1 cellular context compared by ENCODE assay signal in genomic region chr10:29131952-29132820, GRCh38.
TF ChIP-seq lines count a peak whose summit lies in the region.

No MANE protein-coding gene starts in this region.

TF ChIP-seq in K562, 482 proteins besides CTCF, POLR2A, EP300 and RAD21 (continued from another document and continues in another):
- TF ChIP-seq MGA (IDR thresholded peaks at IDR 0.05) (peak; percentile 90), KLF16 (IDR thresholded peaks at IDR 0.05) (peak; percentile 84), HOMEZ (CRISPR knock-in tag; IDR thresholded peaks at IDR 0.05) (no peak), STAT5A (IDR thresholded peaks at IDR 0.05; ENCODE audit: borderline replicate concordance, low read length) (peak; percentile 76; the same call in 1 of the 2 replicates), TBL1XR1 (IDR thresholded peaks at IDR 0.05; ENCODE audit: low read length in 2 of 2) (peak in 1 of 2 experiments; percentile 25; a peak in 1 of 4 replicates), GABPA (tag; conservative IDR thresholded peaks at IDR 0.05; ENCODE audit: low read depth) (no peak), ETS1 (conservative IDR thresholded peaks at IDR 0.05; ENCODE audit: control insufficient read depth, low read depth, low read length) (0 out of 2 replicates have a peak, but pooled peaks have one; percentile 35), SMARCA4 (IDR thresholded peaks at IDR 0.05) (peak; percentile 97), KDM1A (IDR thresholded peaks at IDR 0.05) (peak; percentile 90 to 93), NR0B1 (IDR thresholded peaks at IDR 0.05; ENCODE audit: partially characterized antibody) (no peak), HDAC1 (IDR thresholded peaks at IDR 0.05) (peak in 1 of 2 experiments; percentile 90; a peak in 2 of 4 replicates), ZC3H8 (IDR thresholded peaks at IDR 0.05) (no peak), IRF9 (tag; IDR thresholded peaks at IDR 0.05) (no peak), MXI1 (IDR thresholded peaks at IDR 0.05; ENCODE audit: low read depth, low read length) (no peak), ILF3 (IDR thresholded peaks at IDR 0.05; ENCODE audit: borderline replicate concordance) (no peak), MAZ (CRISPR knock-in tag; conservative IDR thresholded peaks at IDR 0.05 in 1 of 2, IDR thresholded peaks at IDR 0.05 in 1 of 2) (peak; percentile 64 to 75; a peak in 3 of 4 replicates), KAT7 (CRISPR knock-in tag; IDR thresholded peaks at IDR 0.05; ENCODE audit: borderline replicate concordance) (no peak), NR2C1 (IDR thresholded peaks at IDR 0.05) (no peak), NR2C1 (tag; IDR thresholded peaks at IDR 0.05) (no peak; the same call in 1 of the 2 replicates), MAFG (tag; conservative IDR thresholded peaks at IDR 0.05) (no peak), MLX (CRISPR knock-in tag; conservative IDR thresholded peaks at IDR 0.05) (no peak), NR4A1 (CRISPR knock-in tag; IDR thresholded peaks at IDR 0.05) (no peak), NR4A1 (tag; IDR thresholded peaks at IDR 0.05) (peak; percentile 85), CBFA2T2 (conservative IDR thresholded peaks at IDR 0.05) (peak; percentile 93), ZC3H11A (IDR thresholded peaks at IDR 0.05; ENCODE audit: low read depth, low read length) (no peak), CEBPG (CRISPR knock-in tag; IDR thresholded peaks at IDR 0.05) (no peak), CEBPG (tag; conservative IDR thresholded peaks at IDR 0.05 in 1 of 2, IDR thresholded peaks at IDR 0.05 in 1 of 2) (no peak), RBM22 (IDR thresholded peaks at IDR 0.05; ENCODE audit: low read depth, low read length, poor library complexity, severe bottlenecking) (no peak), ATF7 (IDR thresholded peaks at IDR 0.05) (peak; percentile 62; the same call in 1 of the 2 replicates), ZNF507 (tag; conservative IDR thresholded peaks at IDR 0.05) (no peak), ZNF431 (CRISPR knock-in tag; IDR thresholded peaks at IDR 0.05) (no peak), GTF2A2 (tag; IDR thresholded peaks at IDR 0.05) (no peak), PTTG1 (tag; IDR thresholded peaks at IDR 0.05; ENCODE audit: low read depth) (no peak), ZNF589 (CRISPR knock-in tag; IDR thresholded peaks at IDR 0.05; ENCODE audit: low read depth) (no peak; the same call in 1 of the 2 replicates), HNRNPLL (IDR thresholded peaks at IDR 0.05; ENCODE audit: low read depth, low read length, poor library complexity, severe bottlenecking) (no peak), BRCA1 (IDR thresholded peaks at IDR 0.05) (no peak), BRCA1 (CRISPR knock-in tag; IDR thresholded peaks at IDR 0.05) (no peak), SREBF2 (CRISPR knock-in tag; IDR thresholded peaks at IDR 0.05) (no peak), ZBTB11 (CRISPR knock-in tag; IDR thresholded peaks at IDR 0.05) (no peak), ZNF133 (CRISPR knock-in tag; IDR thresholded peaks at IDR 0.05) (no peak), TAL1 (IDR thresholded peaks at IDR 0.05) (peak; percentile 94), CXXC5 (CRISPR knock-in tag; IDR thresholded peaks at IDR 0.05) (peak; percentile 61), ZNF197 (CRISPR knock-in tag; IDR thresholded peaks at IDR 0.05; ENCODE audit: low read depth) (no peak), ZNF408 (CRISPR knock-in tag; IDR thresholded peaks at IDR 0.05; ENCODE audit: low read depth) (no peak), TFAM (CRISPR knock-in tag; conservative IDR thresholded peaks at IDR 0.05) (no peak), ELF4 (CRISPR knock-in tag; IDR thresholded peaks at IDR 0.05) (0 out of 2 replicates have a peak, but pooled peaks have one; percentile 4), GTF2B (IDR thresholded peaks at IDR 0.05; ENCODE audit: extremely low read depth, insufficient read length) (no peak), EGR1 (conservative IDR thresholded peaks at IDR 0.05) (no peak)
